ENCODE assay signal across 32 cellular contexts in genomic region chr2:154259030-154259429, GRCh38.
"Had no signal": no experiment of that assay in that cellular context is flagged by ENCODE, and none has a peak within 500 bp of the region (broad histone marks: within the 10 kb centered on the region; RNA-seq: fewer than 3 reads in every experiment).

No MANE protein-coding gene starts in this region.

- H3K9me3 ChIP-seq: adrenal gland, body of pancreas, breast epithelium had no signal

- ATAC-seq: activated CD8-positive, alpha-beta T cell treated with anti-CD3 and anti-CD28 coated beads for 36 hours; activated naive CD4-positive, alpha-beta T cell treated with anti-CD3 and anti-CD28 coated beads, Interleukin-2, amount 50 U/mL, for 72 hours; activated T-cell treated with anti-CD3 and anti-CD28 coated beads, Interleukin-2, amount 50 U/mL, for 4 hours; activated T-cell treated with anti-CD3 and anti-CD28 coated beads, Interleukin-2, amount 50 U/mL, for 72 hours; activated T-helper 17 cell treated with anti-CD3 and anti-CD28 coated beads, Interleukin-2, amount 50 U/mL, for 72 hours; body of pancreas had no signal

- H3K36me3 ChIP-seq: adrenal gland, brain microvascular endothelial cell, breast epithelium had no signal

- DNase-seq: activated B cell treated with CpG ODN at 0.5 μM for 24 hours; activated CD4-positive, alpha-beta memory T cell treated with anti-CD3 and anti-CD28 coated beads for 36 hours; activated CD4-positive, alpha-beta T cell treated with anti-CD3 and anti-CD28 coated beads for 4 hours; activated CD4-positive, alpha-beta T cell treated with anti-CD3 and anti-CD28 coated beads, Interleukin-2, amount 10 ng/mL, durations not matched to agents 24 days and 14 days; activated CD4-positive, alpha-beta T cell treated with anti-CD3 and anti-CD28 coated beads, Interleukin-2, amount 50 U/mL, for 1 hour; activated CD4-positive, alpha-beta T cell treated with anti-CD3 and anti-CD28 coated beads, Interleukin-2, amount 50 U/mL, for 4 hours; activated CD4-positive, CD25-positive, alpha-beta regulatory T cell treated with anti-CD3 and anti-CD28 coated beads, Interleukin-2, amount 50 U/mL, for 72 hours; activated CD8-positive, alpha-beta memory T cell treated with anti-CD3 and anti-CD28 coated beads, Interleukin-2, amount 50 U/mL, for 4 hours; activated CD8-positive, alpha-beta T cell treated with anti-CD3 and anti-CD28 coated beads for 36 hours; activated effector memory CD4-positive, alpha-beta T cell treated with anti-CD3 and anti-CD28 coated beads, Interleukin-2, amount 50 U/mL, for 16 hours; activated gamma-delta T cell treated with Interleukin-2 at 50 U/mL for 16 hours; activated naive CD4-positive, alpha-beta T cell; activated naive CD4-positive, alpha-beta T cell treated with anti-CD3 and anti-CD28 coated beads for 36 hours; activated naive CD4-positive, alpha-beta T cell treated with anti-CD3 and anti-CD28 coated beads, Interleukin-2, amount 50 U/mL, for 16 hours; activated naive CD8-positive, alpha-beta T cell treated with anti-CD3 and anti-CD28 coated beads for 36 hours; activated T-cell treated with anti-CD3 and anti-CD28 coated beads for 4 hours; activated T-cell treated with anti-CD3 and anti-CD28 coated beads, Interleukin-2, amount 50 U/mL, for 1 hour; activated T-cell treated with anti-CD3 and anti-CD28 coated beads, Interleukin-2, amount 50 U/mL, for 4 hours; activated T-cell treated with anti-CD3 and anti-CD28 coated beads, Interleukin-2, amount 50 U/mL, for 72 hours; adrenal gland; amniotic stem cell; aorta; body of pancreas; brain microvascular endothelial cell; central memory CD4-positive, alpha-beta T cell; T-helper 2 cell; T-helper 9 cell had no signal

- H3K4me3 ChIP-seq: adrenal gland, body of pancreas, breast epithelium had no signal

- H3K4me1 ChIP-seq: adrenal gland, body of pancreas, breast epithelium had no signal

- H3K27me3 ChIP-seq: adrenal gland, body of pancreas, brain microvascular endothelial cell, breast epithelium had no signal

- H3K27ac ChIP-seq: adrenal gland, body of pancreas, brain microvascular endothelial cell, breast epithelium, VCaP had no signal

- FAIRE-seq: astrocyte had no signal
